1 cellular context compared by ENCODE assay signal in genomic region chr16:30395155-30395991, GRCh38.
A peak's percentile ranks its signal among the peaks of the same experiment; 100 is the strongest.
TF ChIP-seq lines count a peak whose summit lies in the region.

Gene ZNF48, plus strand, starts transcription at chr16:30395420. Its CDS starts 375 bp downstream, at chr16:30395795.

TF ChIP-seq in HepG2, 621 proteins besides CTCF, POLR2A, EP300 and RAD21 (continued from another document and continues in another):
- peak; percentile 47; the same call in 1 of the 2 replicates for TF ChIP-seq MED13 (CRISPR knock-in tag; IDR thresholded peaks at IDR 0.05)
- TF ChIP-seq ZNF431 (CRISPR knock-in tag; IDR thresholded peaks at IDR 0.05; ENCODE audit: borderline replicate concordance, low read depth): no peak; the same call in none of the 2 replicates
- TF ChIP-seq, protein P1, sequence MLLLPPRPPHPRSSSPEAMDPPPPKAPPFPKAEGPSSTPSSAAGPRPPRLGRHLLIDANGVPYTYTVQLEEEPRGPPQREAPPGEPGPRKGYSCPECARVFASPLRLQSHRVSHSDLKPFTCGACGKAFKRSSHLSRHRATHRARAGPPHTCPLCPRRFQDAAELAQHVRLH (CRISPR knock-in tag; IDR thresholded peaks at IDR 0.05; ENCODE audit: borderline replicate concordance, low read depth): peak; percentile 83; the same call in 1 of the 2 replicates
- no peak; the same call in 1 of the 2 replicates for TF ChIP-seq ZNF354B (CRISPR knock-in tag; IDR thresholded peaks at IDR 0.05)
- TF ChIP-seq NFE2 (CRISPR knock-in tag; IDR thresholded peaks at IDR 0.05): no peak
- peak; percentile 32; the same call in 1 of the 2 replicates for TF ChIP-seq ESRRA (CRISPR knock-in tag; IDR thresholded peaks at IDR 0.05; ENCODE audit: low read depth)
- TF ChIP-seq SRSF9 (IDR thresholded peaks at IDR 0.05; ENCODE audit: borderline replicate concordance, insufficient read depth, low read depth, low read length, poor library complexity, severe bottlenecking): no peak
- TF ChIP-seq ZNF598 (CRISPR knock-in tag; IDR thresholded peaks at IDR 0.05; ENCODE audit: borderline replicate concordance): no peak
- no peak for TF ChIP-seq TCF7L2 (IDR thresholded peaks at IDR 0.05; ENCODE audit: low read depth, low read length)
- TF ChIP-seq CENPT (CRISPR knock-in tag; IDR thresholded peaks at IDR 0.05; ENCODE audit: low read depth): 0 out of 2 replicates have a peak, but pooled peaks have one; percentile 51
- no peak for TF ChIP-seq HOXA7 (CRISPR knock-in tag; IDR thresholded peaks at IDR 0.05)
- TF ChIP-seq CBX1 (IDR thresholded peaks at IDR 0.05; ENCODE audit: low read depth): peak; percentile 27
- no peak for TF ChIP-seq ZBTB34 (CRISPR knock-in tag; IDR thresholded peaks at IDR 0.05)
- no peak; the same call in 1 of the 2 replicates for TF ChIP-seq ZNF7 (CRISPR knock-in tag; IDR thresholded peaks at IDR 0.05)
- peak; percentile 63; the same call in 1 of the 2 replicates for TF ChIP-seq HOXA5 (CRISPR knock-in tag; IDR thresholded peaks at IDR 0.05)
- TF ChIP-seq PCBP2 (optimal IDR thresholded peaks at IDR 0.05; ENCODE audit: low read depth, low read length, poor library complexity, severe bottlenecking): no peak
- TF ChIP-seq, protein P2, sequence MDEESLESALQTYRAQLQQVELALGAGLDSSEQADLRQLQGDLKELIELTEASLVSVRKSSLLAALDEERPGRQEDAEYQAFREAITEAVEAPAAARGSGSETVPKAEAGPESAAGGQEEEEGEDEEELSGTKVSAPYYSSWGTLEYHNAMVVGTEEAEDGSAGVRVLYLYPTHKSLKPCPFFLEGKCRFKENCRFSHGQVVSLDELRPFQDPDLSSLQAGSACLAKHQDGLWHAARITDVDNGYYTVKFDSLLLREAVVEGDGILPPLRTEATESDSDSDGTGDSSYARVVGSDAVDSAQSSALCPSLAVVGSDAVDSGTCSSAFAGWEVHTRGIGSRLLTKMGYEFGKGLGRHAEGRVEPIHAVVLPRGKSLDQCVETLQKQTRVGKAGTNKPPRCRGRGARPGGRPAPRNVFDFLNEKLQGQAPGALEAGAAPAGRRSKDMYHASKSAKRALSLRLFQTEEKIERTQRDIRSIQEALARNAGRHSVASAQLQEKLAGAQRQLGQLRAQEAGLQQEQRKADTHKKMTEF (CRISPR knock-in tag; IDR thresholded peaks at IDR 0.05): peak; percentile 92
- TF ChIP-seq, protein P3, sequence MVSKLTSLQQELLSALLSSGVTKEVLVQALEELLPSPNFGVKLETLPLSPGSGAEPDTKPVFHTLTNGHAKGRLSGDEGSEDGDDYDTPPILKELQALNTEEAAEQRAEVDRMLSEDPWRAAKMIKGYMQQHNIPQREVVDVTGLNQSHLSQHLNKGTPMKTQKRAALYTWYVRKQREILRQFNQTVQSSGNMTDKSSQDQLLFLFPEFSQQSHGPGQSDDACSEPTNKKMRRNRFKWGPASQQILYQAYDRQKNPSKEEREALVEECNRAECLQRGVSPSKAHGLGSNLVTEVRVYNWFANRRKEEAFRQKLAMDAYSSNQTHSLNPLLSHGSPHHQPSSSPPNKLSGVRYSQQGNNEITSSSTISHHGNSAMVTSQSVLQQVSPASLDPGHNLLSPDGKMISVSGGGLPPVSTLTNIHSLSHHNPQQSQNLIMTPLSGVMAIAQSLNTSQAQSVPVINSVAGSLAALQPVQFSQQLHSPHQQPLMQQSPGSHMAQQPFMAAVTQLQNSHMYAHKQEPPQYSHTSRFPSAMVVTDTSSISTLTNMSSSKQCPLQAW (CRISPR knock-in tag; IDR thresholded peaks at IDR 0.05): 0 out of 2 replicates have a peak, but pooled peaks have one; percentile 13
- peak; percentile 58 for TF ChIP-seq SMAD3 (CRISPR knock-in tag; IDR thresholded peaks at IDR 0.05)
- TF ChIP-seq FOXP1 (IDR thresholded peaks at IDR 0.05): no peak
- TF ChIP-seq FOXP1 (CRISPR knock-in tag; IDR thresholded peaks at IDR 0.05): no peak
- TF ChIP-seq YY1 (IDR thresholded peaks at IDR 0.05; ENCODE audit: insufficient read depth, insufficient replicate concordance, low read depth, low read length): peak; percentile 78
- 0 out of 2 replicates have a peak, but pooled peaks have one; percentile 31 for TF ChIP-seq ZSCAN25 (CRISPR knock-in tag; IDR thresholded peaks at IDR 0.05)
- no peak for TF ChIP-seq ZNF569 (CRISPR knock-in tag; IDR thresholded peaks at IDR 0.05; ENCODE audit: borderline replicate concordance)
- no peak for TF ChIP-seq SOX6 (IDR thresholded peaks at IDR 0.05)
- peak; percentile 26; the same call in 1 of the 2 replicates for TF ChIP-seq SOX6 (CRISPR knock-in tag; IDR thresholded peaks at IDR 0.05)
- TF ChIP-seq, protein P4, sequence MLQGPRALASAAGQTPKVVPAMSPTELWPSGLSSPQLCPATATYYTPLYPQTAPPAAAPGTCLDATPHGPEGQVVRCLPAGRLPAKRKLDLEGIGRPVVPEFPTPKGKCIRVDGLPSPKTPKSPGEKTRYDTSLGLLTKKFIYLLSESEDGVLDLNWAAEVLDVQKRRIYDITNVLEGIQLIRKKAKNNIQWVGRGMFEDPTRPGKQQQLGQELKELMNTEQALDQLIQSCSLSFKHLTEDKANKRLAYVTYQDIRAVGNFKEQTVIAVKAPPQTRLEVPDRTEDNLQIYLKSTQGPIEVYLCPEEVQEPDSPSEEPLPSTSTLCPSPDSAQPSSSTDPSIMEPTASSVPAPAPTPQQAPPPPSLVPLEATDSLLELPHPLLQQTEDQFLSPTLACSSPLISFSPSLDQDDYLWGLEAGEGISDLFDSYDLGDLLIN (CRISPR knock-in tag; IDR thresholded peaks at IDR 0.05; ENCODE audit: borderline replicate concordance): no peak
- no peak for TF ChIP-seq ZFP1 (CRISPR knock-in tag; IDR thresholded peaks at IDR 0.05)
- no peak for TF ChIP-seq AHDC1 (CRISPR knock-in tag; IDR thresholded peaks at IDR 0.05; ENCODE audit: borderline replicate concordance)
- TF ChIP-seq ZNF841 (CRISPR knock-in tag; IDR thresholded peaks at IDR 0.05; ENCODE audit: borderline replicate concordance): 0 out of 2 replicates have a peak, but pooled peaks have one; percentile 44
- no peak for TF ChIP-seq ZBTB8A (CRISPR knock-in tag; IDR thresholded peaks at IDR 0.05; ENCODE audit: borderline replicate concordance, low read depth)
- TF ChIP-seq ZNF337 (CRISPR knock-in tag; IDR thresholded peaks at IDR 0.05; ENCODE audit: borderline replicate concordance, low read depth): no peak
- TF ChIP-seq U2AF1 (optimal IDR thresholded peaks at IDR 0.05; ENCODE audit: low read depth, low read length): no peak
- TF ChIP-seq, protein P5, sequence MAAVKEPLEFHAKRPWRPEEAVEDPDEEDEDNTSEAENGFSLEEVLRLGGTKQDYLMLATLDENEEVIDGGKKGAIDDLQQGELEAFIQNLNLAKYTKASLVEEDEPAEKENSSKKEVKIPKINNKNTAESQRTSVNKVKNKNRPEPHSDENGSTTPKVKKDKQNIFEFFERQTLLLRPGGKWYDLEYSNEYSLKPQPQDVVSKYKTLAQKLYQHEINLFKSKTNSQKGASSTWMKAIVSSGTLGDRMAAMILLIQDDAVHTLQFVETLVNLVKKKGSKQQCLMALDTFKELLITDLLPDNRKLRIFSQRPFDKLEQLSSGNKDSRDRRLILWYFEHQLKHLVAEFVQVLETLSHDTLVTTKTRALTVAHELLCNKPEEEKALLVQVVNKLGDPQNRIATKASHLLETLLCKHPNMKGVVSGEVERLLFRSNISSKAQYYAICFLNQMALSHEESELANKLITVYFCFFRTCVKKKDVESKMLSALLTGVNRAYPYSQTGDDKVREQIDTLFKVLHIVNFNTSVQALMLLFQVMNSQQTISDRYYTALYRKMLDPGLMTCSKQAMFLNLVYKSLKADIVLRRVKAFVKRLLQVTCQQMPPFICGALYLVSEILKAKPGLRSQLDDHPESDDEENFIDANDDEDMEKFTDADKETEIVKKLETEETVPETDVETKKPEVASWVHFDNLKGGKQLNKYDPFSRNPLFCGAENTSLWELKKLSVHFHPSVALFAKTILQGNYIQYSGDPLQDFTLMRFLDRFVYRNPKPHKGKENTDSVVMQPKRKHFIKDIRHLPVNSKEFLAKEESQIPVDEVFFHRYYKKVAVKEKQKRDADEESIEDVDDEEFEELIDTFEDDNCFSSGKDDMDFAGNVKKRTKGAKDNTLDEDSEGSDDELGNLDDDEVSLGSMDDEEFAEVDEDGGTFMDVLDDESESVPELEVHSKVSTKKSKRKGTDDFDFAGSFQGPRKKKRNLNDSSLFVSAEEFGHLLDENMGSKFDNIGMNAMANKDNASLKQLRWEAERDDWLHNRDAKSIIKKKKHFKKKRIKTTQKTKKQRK (IDR thresholded peaks at IDR 0.05; ENCODE audit: low read length): no peak
- TF ChIP-seq IKZF5 (CRISPR knock-in tag; IDR thresholded peaks at IDR 0.05): peak; percentile 36
